In the genomic region with DNA sequence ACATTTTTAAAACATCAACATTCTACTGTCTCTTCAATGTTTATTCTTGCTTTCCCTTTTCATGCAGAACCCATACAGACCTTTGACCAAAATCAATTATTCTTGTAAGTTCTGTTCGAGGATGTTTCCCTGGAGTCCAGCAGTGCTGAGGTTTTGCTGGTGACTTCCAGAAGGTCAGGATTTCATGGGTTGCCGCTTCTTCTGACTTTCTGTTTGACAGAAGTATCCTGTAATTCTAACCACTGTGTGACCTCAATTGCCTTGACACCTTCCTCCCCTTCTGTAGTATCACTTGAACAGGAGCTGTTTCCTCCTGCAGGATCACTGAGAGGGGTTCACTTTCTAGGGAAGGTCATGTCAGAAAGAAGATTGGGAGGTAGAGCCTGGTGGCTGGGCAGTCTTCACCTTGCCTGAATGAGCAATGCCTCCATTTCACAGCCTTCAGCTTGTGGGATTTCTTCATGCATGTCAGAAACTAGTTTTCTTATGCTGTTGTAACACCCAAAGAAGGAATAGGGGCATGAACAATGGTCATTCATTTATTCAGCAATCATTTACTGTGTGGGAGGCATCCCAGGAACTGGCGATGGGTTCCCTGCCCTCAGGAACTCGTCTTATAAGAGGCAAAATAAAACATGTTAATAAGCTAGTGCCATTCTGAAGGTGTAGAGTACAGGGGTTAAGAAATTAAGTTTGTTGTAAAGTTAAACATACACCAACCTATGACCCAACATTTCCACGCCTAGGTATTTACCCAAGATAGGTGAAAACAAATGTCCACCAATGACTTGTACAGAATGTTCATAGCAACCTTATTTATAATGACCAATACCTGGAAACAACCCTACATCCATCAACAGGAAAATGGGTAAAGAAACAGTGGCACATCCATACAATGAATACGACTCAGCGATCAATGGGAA, we compare ENCODE assay signal across 16 cellular contexts.
DNase-seq lines count a peak whose midpoint lies in the region; ATAC-seq and TF ChIP-seq lines count a peak whose summit lies in the region.
"Had no signal": no experiment of that assay in that cellular context is flagged by ENCODE, and none has a peak within 500 bp of the region (broad histone marks: within the 10 kb centered on the region; RNA-seq: fewer than 3 reads in every experiment).

No MANE protein-coding gene starts in this region.

- no peak for TF ChIP-seq EP300 in sigmoid colon (IDR thresholded peaks at IDR 0.05)

- H3K4me1 ChIP-seq in H9 (ENCODE audit: insufficient read depth, low read length): peaks cover 19% of the 10 kb centered on the region
- peaks cover 7 to 46% of the 10 kb centered on the region in 2 donors for H3K4me1 ChIP-seq in ascending aorta
- peaks cover 0 to 45% (median 29%) of the 10 kb centered on the region in 4 donors for H3K4me1 ChIP-seq in sigmoid colon

- H2BK5ac ChIP-seq in H9 (ENCODE audit: insufficient read length, low read length): no peak overlapping the region

- H3K18ac ChIP-seq in H9 (ENCODE audit: insufficient read length, low read depth, low read length): no peak overlapping the region

- no peak overlapping the region for H3K14ac ChIP-seq in H9 (ENCODE audit: insufficient read depth, low read length)

- H3K4ac ChIP-seq in H9 (ENCODE audit: low read depth, low read length): no peak overlapping the region

- H4K5ac ChIP-seq in H9 (ENCODE audit: insufficient read length, low read depth, low read length): no peak overlapping the region

- H2BK15ac ChIP-seq in H9 (ENCODE audit: low read depth, low read length): no peak overlapping the region

- H3K36me3 Mint-ChIP-seq in H9 (ENCODE audit: insufficient read depth in 1 of 3, low read depth in 3 of 3): peaks cover 0 to 6% (median 3%) of the 10 kb centered on the region in 3 experiments; a peak in 1 of 7 replicates
- H3K36me3 Mint-ChIP-seq: CD4-positive, alpha-beta memory T cell had no signal

- H3K79me1 ChIP-seq in H9 (ENCODE audit: insufficient read depth, low read depth, low read length, poor library complexity, severe bottlenecking): peaks cover 4% of the 10 kb centered on the region

- no peak overlapping the region for H3K27ac Mint-ChIP-seq in H9
- H3K27ac Mint-ChIP-seq: activated CD4-positive, alpha-beta T cell treated with anti-CD3 and anti-CD28 coated beads, Interleukin-2, amount 10 ng/mL, durations not matched to agents 24 days and 14 days; activated T-helper 1 cell treated with anti-CD3 and anti-CD28 coated beads, Interleukin-12 subunit alpha, Interleukin-12 subunit beta, Interleukin-2, Interleukin-4 antibody, amounts not matched to agents 30 ng/mL and 10 ng/mL and 1 ng/mL, durations not matched to agents 14 hours and 24 hours and 36 hours; CD4-positive, alpha-beta memory T cell had no signal

- no peak overlapping the region for H2BK120ac ChIP-seq in H9 (ENCODE audit: low read depth, low read length, poor library complexity, severe bottlenecking)

- intact Hi-C loops in ascending aorta (cut with DNase I): loop anchor here (5.0 kb wide), 2 partner anchors 60 to 80 kb away; no protein-coding TSS in a partner anchor
- intact Hi-C loops in sigmoid colon (cut with DNase I): loop anchor here (5.0 kb wide), 1 partner anchor 45 kb away; no protein-coding TSS in a partner anchor

- no peak overlapping the region for H4K91ac ChIP-seq in H9 (ENCODE audit: insufficient read length, low read depth, low read length)

- H3K56ac ChIP-seq in H9 (ENCODE audit: insufficient read length, low read depth, low read length): no peak overlapping the region

- TF ChIP-seq POLR2A in sigmoid colon (IDR thresholded peaks at IDR 0.05): no peak

- peak overlapping the region; percentile 28 to 100; a peak in 3 of 5 replicates for H3K4me3 Mint-ChIP-seq in H9
- H3K4me3 Mint-ChIP-seq: activated CD4-positive, alpha-beta T cell treated with anti-CD3 and anti-CD28 coated beads, Interleukin-2, amount 10 ng/mL, durations not matched to agents 24 days and 14 days; activated T-helper 1 cell treated with anti-CD3 and anti-CD28 coated beads, Interleukin-12 subunit alpha, Interleukin-12 subunit beta, Interleukin-2, Interleukin-4 antibody, amounts not matched to agents 30 ng/mL and 10 ng/mL and 1 ng/mL, durations not matched to agents 14 hours and 24 hours and 36 hours had no signal

- H3K9me3 ChIP-seq in H9 (ENCODE audit: control insufficient read depth, low read depth, low read length): no peaks in the 10 kb centered on the region
- no peaks in the 10 kb centered on the region for H3K9me3 ChIP-seq in ascending aorta
- no peaks in the 10 kb centered on the region for H3K9me3 ChIP-seq in sigmoid colon

- H3K27ac ChIP-seq in H9 (ENCODE audit: insufficient read length, low read depth, low read length): no peak overlapping the region
- peak overlapping the region; percentile 89 to 98 for H3K27ac ChIP-seq in ascending aorta
- peak overlapping the region; percentile 80 to 89 (median 82) for H3K27ac ChIP-seq in sigmoid colon
- H3K27ac ChIP-seq: brain microvascular endothelial cell had no signal

- no peaks in the 10 kb centered on the region for H3K36me3 ChIP-seq in ascending aorta
- no peaks in the 10 kb centered on the region for H3K36me3 ChIP-seq in sigmoid colon
- H3K36me3 ChIP-seq: brain microvascular endothelial cell had no signal

- no peak overlapping the region for H2AK5ac ChIP-seq in H9 (ENCODE audit: insufficient read length, low read length)

- H3K9me3 Mint-ChIP-seq in H9: no peaks in the 10 kb centered on the region
- H3K9me3 Mint-ChIP-seq: activated CD4-positive, alpha-beta T cell treated with anti-CD3 and anti-CD28 coated beads, Interleukin-2, amount 10 ng/mL, durations not matched to agents 24 days and 14 days; activated T-helper 1 cell treated with anti-CD3 and anti-CD28 coated beads, Interleukin-12 subunit alpha, Interleukin-12 subunit beta, Interleukin-2, Interleukin-4 antibody, amounts not matched to agents 30 ng/mL and 10 ng/mL and 1 ng/mL, durations not matched to agents 14 hours and 24 hours and 36 hours; CD4-positive, alpha-beta memory T cell had no signal

- no peak overlapping the region for H4K8ac ChIP-seq in H9 (replicated peaks; ENCODE audit: insufficient read length, low read depth, low read length)

- H2BK20ac ChIP-seq in H9 (ENCODE audit: low read depth, low read length, poor library complexity, severe bottlenecking): no peak overlapping the region

- no peaks in the 10 kb centered on the region for H4K20me1 ChIP-seq in H9 (ENCODE audit: control insufficient read depth, insufficient read depth, insufficient read length)

- H3T11ph ChIP-seq in H9 (ENCODE audit: low read length): no peak overlapping the region

- H2AFZ ChIP-seq in H9 (ENCODE audit: low read length): no peak overlapping the region

- no peak overlapping the region for H2BK12ac ChIP-seq in H9 (ENCODE audit: insufficient read length, low read depth, low read length)

- H3K4me3 ChIP-seq in ascending aorta (peak overlapping the region; percentile 15 to 97), sigmoid colon (no peak overlapping the region)

- peaks cover 33% of the 10 kb centered on the region; the same call in 1 of the 2 replicates for H3K79me2 ChIP-seq in H9 (ENCODE audit: insufficient read depth, low read length)

- H3K4me1 Mint-ChIP-seq in H9: peaks cover 60 to 68% of the 10 kb centered on the region in 2 experiments

- H3K23ac ChIP-seq in H9 (ENCODE audit: insufficient read length, low read depth, low read length): no peak overlapping the region

- no peak overlapping the region for H3K9ac ChIP-seq in H9 (ENCODE audit: extremely low read depth, insufficient read length, low read length)

- no CpG with 5 or more reads among the region's 7 CpGs for WGBS in H9 (ENCODE audit: extremely low coverage, insufficient read length, low lambda C conversion rate)
- WGBS in sigmoid colon, 2 donors: 29 to 61% methylated on average over 7 of the region's 7 CpGs

- H3K4me2 ChIP-seq in H9 (ENCODE audit: insufficient read depth, insufficient read length, low read length): no peak overlapping the region

- H3K27me3 ChIP-seq in H9 (ENCODE audit: insufficient read depth, low read length): no peaks in the 10 kb centered on the region; the same call in 1 of the 2 replicates
- H3K27me3 ChIP-seq in ascending aorta: no peaks in the 10 kb centered on the region
- no peaks in the 10 kb centered on the region for H3K27me3 ChIP-seq in sigmoid colon
- H3K27me3 ChIP-seq: brain microvascular endothelial cell had no signal

- H3K27me3 Mint-ChIP-seq in H9 (ENCODE audit: low read depth): peaks cover 5% of the 10 kb centered on the region; the same call in 1 of the 2 replicates

- no peak for ATAC-seq in GM18907 (IDR thresholded peaks at IDR 0.05; ENCODE audit: unreplicated experiment)
- ATAC-seq: right cardiac atrium had no signal

- DNase-seq in H9: no peak
- DNase-seq in ascending aorta (ENCODE audit: low spot score in 2 of 2): no peak
- peak; percentile 56 for DNase-seq in glomerular visceral epithelial cell (ENCODE audit: extremely low spot score)
- no peak for DNase-seq in sigmoid colon
- no peak for DNase-seq in DMS79 (lab: John Stamatoyannopoulos, UW)
- DNase-seq in activated CD4-positive, CD25-positive, alpha-beta regulatory T cell (lab: John Stamatoyannopoulos, UW): no peak
- DNase-seq: activated CD4-positive, alpha-beta T cell treated with anti-CD3 and anti-CD28 coated beads, Interleukin-2, amount 10 ng/mL, durations not matched to agents 24 days and 14 days; brain microvascular endothelial cell; CD4-positive, alpha-beta memory T cell; Karpas-422; OCI-M1; right cardiac atrium; substantia nigra; T-helper 1 cell had no signal

- TF ChIP-seq CTCF in H9 (conservative IDR thresholded peaks at IDR 0.05): no peak
- no peak for TF ChIP-seq CTCF in ascending aorta (IDR thresholded peaks at IDR 0.05)
- TF ChIP-seq CTCF in sigmoid colon (IDR thresholded peaks at IDR 0.05): no peak

- H3K23me2 ChIP-seq in H9 (ENCODE audit: insufficient read length, low read depth, low read length, poor library complexity, severe bottlenecking): peaks cover 8% of the 10 kb centered on the region

Comparison
In these comparisons a context has a peak if more than half of its experiments do, and no peak if none do; other contexts are left out.
1. H3K4me3 ChIP-seq: peak in ascending aorta (2 of 2); none in sigmoid colon (0 of 4).